In the genomic region with DNA sequence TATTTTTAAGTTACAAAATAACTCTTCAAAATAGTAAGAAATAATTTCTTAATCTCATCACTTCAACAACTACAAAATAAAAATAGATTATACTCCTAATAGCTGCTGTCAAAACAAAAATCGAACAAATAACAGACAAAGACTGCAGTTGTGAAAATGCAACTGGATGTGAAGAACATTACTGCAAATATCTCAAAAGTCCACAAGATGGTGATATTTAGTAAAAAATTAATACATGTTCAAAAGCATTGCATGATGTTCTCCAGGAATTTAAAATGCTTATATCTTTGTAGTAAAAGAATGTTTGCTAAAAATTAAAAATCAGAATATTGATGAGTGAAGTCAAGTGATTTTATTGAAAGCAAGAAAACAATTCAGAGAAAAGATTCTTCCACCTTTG, we compare ENCODE assay signal across 10 cellular contexts.
A peak's percentile ranks its signal among the peaks of the same experiment; 100 is the strongest.
DNase-seq lines count a peak whose midpoint lies in the region; ATAC-seq lines count a peak whose summit lies in the region.
"Had no signal": no experiment of that assay in that cellular context is flagged by ENCODE, and none has a peak within 500 bp of the region (broad histone marks: within the 10 kb centered on the region; RNA-seq: fewer than 3 reads in every experiment).

No MANE protein-coding gene starts in this region.

- H3K27ac ChIP-seq in SK-N-MC = no peak overlapping the region

- no peak overlapping the region for H3K9ac ChIP-seq in SK-N-MC (ENCODE audit: insufficient read length)

- ATAC-seq in GM18517 (IDR thresholded peaks at IDR 0.05; ENCODE audit: unreplicated experiment) = no peak
- ATAC-seq in left colon = no peak
- ATAC-seq: activated CD8-positive, alpha-beta memory T cell treated with anti-CD3 and anti-CD28 coated beads, Interleukin-2, amount 10 ng/mL, durations not matched to agents 7 days and 5 days had no signal

- no peak overlapping the region for H3K4me3 ChIP-seq in SK-N-MC
- H3K4me3 ChIP-seq: HAP-1 had no signal

- DNase-seq in A172 (ENCODE audit: low spot score) = peak; percentile 9
- peak; percentile 29 for DNase-seq in H4 (ENCODE audit: low spot score)
- DNase-seq in SK-N-MC (ENCODE audit: low read depth, low spot score) = peak; percentile 14
- DNase-seq in iris pigment epithelial cell (ENCODE audit: low read depth) = peak; percentile 34
- DNase-seq in retina = no peak
- no peak for DNase-seq in NCI-H1048 (lab: John Stamatoyannopoulos, UW)
- no peak for DNase-seq in left colon
- DNase-seq: activated CD8-positive, alpha-beta memory T cell treated with anti-CD3 and anti-CD28 coated beads, Interleukin-2, amount 10 ng/mL, durations not matched to agents 7 days and 5 days had no signal

- intact Hi-C loops in left colon (cut with DNase I, micrococcal nuclease) = no loop called here

- peaks cover 35% of the 10 kb centered on the region for H3K36me3 ChIP-seq in SK-N-MC (ENCODE audit: insufficient read depth, low read length)
- H3K36me3 ChIP-seq: HAP-1 had no signal

- 0 out of 2 replicates have a peak, but pooled peaks cover 2% of the 10 kb centered on the region for H3K9me3 ChIP-seq in SK-N-MC (ENCODE audit: low read depth, low read length)
- H3K9me3 ChIP-seq: HAP-1 had no signal

Comparison
In these comparisons a context has a peak if more than half of its experiments do, and no peak if none do; other contexts are left out.
1. DNase-seq: peak in A172 (single experiment), H4 (single experiment), SK-N-MC (single experiment) and iris pigment epithelial cell (single experiment); none in retina (single experiment), NCI-H1048 (single experiment) and left colon (0 of 2).